Comparison of ENCODE assay signal across 8 cellular contexts in the genomic region with DNA sequence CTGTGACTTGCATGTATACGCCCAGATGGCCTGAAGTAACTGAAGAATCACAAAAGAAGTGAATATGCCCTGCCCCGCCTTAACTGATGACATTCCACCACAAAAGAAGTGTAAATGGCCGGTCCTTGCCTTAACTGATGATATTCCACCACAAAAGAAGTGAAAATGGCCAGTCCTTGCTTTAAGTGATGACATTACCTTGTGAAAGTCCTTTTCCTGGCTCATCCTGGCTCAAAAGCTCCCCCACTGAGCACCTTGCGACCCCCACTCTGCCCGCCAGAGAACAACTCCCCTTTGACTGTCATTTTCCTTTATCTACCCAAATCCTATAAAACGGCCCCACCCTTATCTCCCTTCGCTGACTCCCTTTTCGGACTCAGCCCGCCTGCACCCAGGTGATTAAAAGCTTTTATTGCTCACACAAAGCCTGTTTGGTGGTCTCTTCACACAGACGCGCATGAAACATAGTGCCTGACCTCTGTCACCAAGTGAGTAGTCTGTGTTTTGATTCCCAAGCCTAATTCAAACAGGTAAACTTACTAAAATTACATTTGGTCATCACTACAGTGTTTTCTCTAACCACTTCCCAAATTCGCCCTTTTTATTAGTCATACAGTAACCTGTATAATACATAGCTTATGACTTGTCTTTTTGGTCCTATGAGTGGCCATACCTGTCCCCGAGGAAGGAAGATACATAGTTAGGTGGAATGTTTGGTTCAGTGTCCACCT.
DNase-seq lines count a peak whose midpoint lies in the region; ATAC-seq, FAIRE-seq and TF ChIP-seq lines count a peak whose summit lies in the region.
"Not testable (repeated sequence)": the region's sequence is repeated elsewhere in the genome, so short reads cannot be mapped to it uniquely, and the experiment has no call there.

No MANE protein-coding gene starts in this region.

- peak overlapping the region; percentile 35; the same call in 1 of the 2 replicates for H3K4me3 ChIP-seq in HUES48 (ENCODE audit: low read depth, low read length)
- not testable (repeated sequence) for H3K4me3 ChIP-seq in endodermal cell (ENCODE audit: low read length)

- not testable (repeated sequence) for TF ChIP-seq CTCF in endodermal cell (conservative IDR thresholded peaks at IDR 0.05)

- H3K4me1 ChIP-seq in HUES48 (ENCODE audit: control insufficient read depth, insufficient read depth, low read length) = peaks cover 39% of the 10 kb centered on the region
- not testable (repeated sequence) for H3K4me1 ChIP-seq in endodermal cell (ENCODE audit: control insufficient read depth, insufficient read depth, low read length)

- H3K27ac Mint-ChIP-seq in activated T-cell treated with anti-CD3 and anti-CD28 coated beads, Interleukin-2, amount 50 U/mL, for 72 hours = not testable (repeated sequence)
- H3K27ac Mint-ChIP-seq in endodermal cell = peak overlapping the region; percentile 56
- H3K27ac Mint-ChIP-seq in stimulated activated effector memory CD8-positive, alpha-beta T cell treated with anti-CD3 and anti-CD28 coated beads, Interleukin-12 subunit alpha, Interleukin-12 subunit beta, amount 100 ng/mL, for 72 hours = peak overlapping the region; percentile 15

- H3K4me1 Mint-ChIP-seq in activated T-cell treated with anti-CD3 and anti-CD28 coated beads, Interleukin-2, amount 50 U/mL, for 72 hours (ENCODE audit: low read depth) = peaks cover 13% of the 10 kb centered on the region
- peaks cover 26% of the 10 kb centered on the region for H3K4me1 Mint-ChIP-seq in endodermal cell
- H3K4me1 Mint-ChIP-seq in stimulated activated effector memory CD8-positive, alpha-beta T cell treated with anti-CD3 and anti-CD28 coated beads, Interleukin-12 subunit alpha, Interleukin-12 subunit beta, amount 100 ng/mL, for 72 hours = not testable (repeated sequence)

- not testable (repeated sequence) for TF ChIP-seq POLR2A in GM12891 (IDR thresholded peaks at IDR 0.05; ENCODE audit: low read depth, low read length)

- H3K9me3 ChIP-seq in HUES48 (ENCODE audit: control insufficient read depth, insufficient read depth, low read length); endodermal cell (ENCODE audit: control insufficient read depth, low read length): not testable (repeated sequence)

- WGBS in endodermal cell (ENCODE audit: insufficient coverage in 1 of 2, insufficient read length in 1 of 2), 2 experiments = 44 to 65% methylated on average over 10 to 12 of the region's 13 CpGs

- not testable (repeated sequence) for DNase-seq in GM12891 (ENCODE audit: insufficient read length, low spot score); activated T-cell treated with anti-CD3 and anti-CD28 coated beads, Interleukin-2, amount 50 U/mL, for 72 hours; endodermal cell; stimulated activated effector memory CD8-positive, alpha-beta T cell treated with anti-CD3 and anti-CD28 coated beads, Interleukin-12 subunit alpha, Interleukin-12 subunit beta, amount 100 ng/mL, for 72 hours (ENCODE audit: low spot score in 2 of 2)

- ATAC-seq in GM18867 (IDR thresholded peaks at IDR 0.05; ENCODE audit: unreplicated experiment) (peak; percentile 52), GM21529 (IDR thresholded peaks at IDR 0.05; ENCODE audit: unreplicated experiment) (peak; percentile 69), HG02885 (IDR thresholded peaks at IDR 0.05; ENCODE audit: poor library complexity, unreplicated experiment) (peak; percentile 64)
- ATAC-seq in activated T-cell treated with anti-CD3 and anti-CD28 coated beads, Interleukin-2, amount 50 U/mL, for 72 hours (replicated peaks in 1 of 2) = peak; percentile 40 to 42
- not testable (repeated sequence) for ATAC-seq in stimulated activated effector memory CD8-positive, alpha-beta T cell treated with anti-CD3 and anti-CD28 coated beads, Interleukin-12 subunit alpha, Interleukin-12 subunit beta, amount 100 ng/mL, for 72 hours

- peak overlapping the region; percentile 41; the same call in 1 of the 2 replicates for H3K9ac ChIP-seq in HUES48 (ENCODE audit: low read depth, low read length)
- H3K9ac ChIP-seq in endodermal cell (ENCODE audit: extremely low read depth, low read length, poor library complexity, severe bottlenecking) = not testable (repeated sequence)

- not testable (repeated sequence) for H3K4me3 Mint-ChIP-seq in activated T-cell treated with anti-CD3 and anti-CD28 coated beads, Interleukin-2, amount 50 U/mL, for 72 hours; endodermal cell; stimulated activated effector memory CD8-positive, alpha-beta T cell treated with anti-CD3 and anti-CD28 coated beads, Interleukin-12 subunit alpha, Interleukin-12 subunit beta, amount 100 ng/mL, for 72 hours

- H3K27me3 ChIP-seq in HUES48 (ENCODE audit: control insufficient read depth, insufficient read depth, low read length) = not testable (repeated sequence)
- H3K27me3 ChIP-seq in endodermal cell (ENCODE audit: control insufficient read depth, insufficient read depth, low read length, poor library complexity, severe bottlenecking) = peaks cover 24% of the 10 kb centered on the region

- H3K9me3 Mint-ChIP-seq in activated T-cell treated with anti-CD3 and anti-CD28 coated beads, Interleukin-2, amount 50 U/mL, for 72 hours; endodermal cell; stimulated activated effector memory CD8-positive, alpha-beta T cell treated with anti-CD3 and anti-CD28 coated beads, Interleukin-12 subunit alpha, Interleukin-12 subunit beta, amount 100 ng/mL, for 72 hours: not testable (repeated sequence)

- H3K27ac ChIP-seq in HUES48 (ENCODE audit: low read depth, low read length) = peak overlapping the region; percentile 79
- H3K27ac ChIP-seq in endodermal cell (ENCODE audit: low read depth, low read length) = not testable (repeated sequence)

- H3K36me3 ChIP-seq in HUES48 (ENCODE audit: control insufficient read depth, insufficient read depth, low read length); endodermal cell (ENCODE audit: control insufficient read depth, insufficient read depth, low read length): not testable (repeated sequence)

- H3K36me3 Mint-ChIP-seq in activated T-cell treated with anti-CD3 and anti-CD28 coated beads, Interleukin-2, amount 50 U/mL, for 72 hours (ENCODE audit: insufficient read depth in 2 of 2); endodermal cell (ENCODE audit: low read depth); stimulated activated effector memory CD8-positive, alpha-beta T cell treated with anti-CD3 and anti-CD28 coated beads, Interleukin-12 subunit alpha, Interleukin-12 subunit beta, amount 100 ng/mL, for 72 hours: not testable (repeated sequence)

- FAIRE-seq in GM12891 (lab: Jason Lieb, UNC) = not testable (repeated sequence)

- H3K27me3 Mint-ChIP-seq in activated T-cell treated with anti-CD3 and anti-CD28 coated beads, Interleukin-2, amount 50 U/mL, for 72 hours (ENCODE audit: low read depth) = not testable (repeated sequence)
- H3K27me3 Mint-ChIP-seq in endodermal cell (ENCODE audit: insufficient read depth) = peaks cover 30% of the 10 kb centered on the region

TF ChIP-seq in GM12891, 5 proteins besides CTCF, POLR2A, EP300 and RAD21:
- peak; percentile 75 for TF ChIP-seq SPI1 (IDR thresholded peaks at IDR 0.05; ENCODE audit: low read depth, low read length)
